ENCODE assay signal across 1 cellular context in genomic region chr1:153646672-153647374, GRCh38.
TF ChIP-seq lines count a peak whose summit lies in the region.

No MANE protein-coding gene starts in this region.

TF ChIP-seq in IMR-90, 13 proteins besides CTCF, POLR2A, EP300 and RAD21:
- TF ChIP-seq CEBPB (IDR thresholded peaks at IDR 0.05; ENCODE audit: low read depth, low read length) (no peak), NFE2L2 (IDR thresholded peaks at IDR 0.05; ENCODE audit: low read depth, low read length) (no peak), CHD1 (IDR thresholded peaks at IDR 0.05; ENCODE audit: low read depth, low read length) (no peak), USF2 (IDR thresholded peaks at IDR 0.05; ENCODE audit: low read depth, low read length) (no peak), SMC3 (IDR thresholded peaks at IDR 0.05; ENCODE audit: low read depth, low read length) (no peak), FOS (IDR thresholded peaks at IDR 0.05; ENCODE audit: low read depth, low read length) (no peak), MAZ (IDR thresholded peaks at IDR 0.05; ENCODE audit: borderline replicate concordance, low read depth, low read length) (no peak), ELK1 (IDR thresholded peaks at IDR 0.05; ENCODE audit: borderline replicate concordance, low read depth, low read length) (no peak), BHLHE40 (IDR thresholded peaks at IDR 0.05; ENCODE audit: low read depth, low read length) (no peak), MXI1 (IDR thresholded peaks at IDR 0.05; ENCODE audit: borderline replicate concordance, low read depth, low read length) (no peak), RFX5 (IDR thresholded peaks at IDR 0.05; ENCODE audit: low read depth, low read length) (no peak), MAFK (IDR thresholded peaks at IDR 0.05; ENCODE audit: low read depth, low read length) (no peak), RCOR1 (IDR thresholded peaks at IDR 0.05; ENCODE audit: insufficient replicate concordance, low read length) (no peak)
TF ChIP-seq in IMR-90: peak in this region for 0.
